1 cellular context compared by ENCODE assay signal in genomic region chr16:81567987-81568748, GRCh38.
TF ChIP-seq lines count a peak whose summit lies in the region.

No MANE protein-coding gene starts in this region.

TF ChIP-seq in HepG2, 621 proteins besides CTCF, POLR2A, EP300 and RAD21 (continued from another document):
- TF ChIP-seq, protein P1, sequence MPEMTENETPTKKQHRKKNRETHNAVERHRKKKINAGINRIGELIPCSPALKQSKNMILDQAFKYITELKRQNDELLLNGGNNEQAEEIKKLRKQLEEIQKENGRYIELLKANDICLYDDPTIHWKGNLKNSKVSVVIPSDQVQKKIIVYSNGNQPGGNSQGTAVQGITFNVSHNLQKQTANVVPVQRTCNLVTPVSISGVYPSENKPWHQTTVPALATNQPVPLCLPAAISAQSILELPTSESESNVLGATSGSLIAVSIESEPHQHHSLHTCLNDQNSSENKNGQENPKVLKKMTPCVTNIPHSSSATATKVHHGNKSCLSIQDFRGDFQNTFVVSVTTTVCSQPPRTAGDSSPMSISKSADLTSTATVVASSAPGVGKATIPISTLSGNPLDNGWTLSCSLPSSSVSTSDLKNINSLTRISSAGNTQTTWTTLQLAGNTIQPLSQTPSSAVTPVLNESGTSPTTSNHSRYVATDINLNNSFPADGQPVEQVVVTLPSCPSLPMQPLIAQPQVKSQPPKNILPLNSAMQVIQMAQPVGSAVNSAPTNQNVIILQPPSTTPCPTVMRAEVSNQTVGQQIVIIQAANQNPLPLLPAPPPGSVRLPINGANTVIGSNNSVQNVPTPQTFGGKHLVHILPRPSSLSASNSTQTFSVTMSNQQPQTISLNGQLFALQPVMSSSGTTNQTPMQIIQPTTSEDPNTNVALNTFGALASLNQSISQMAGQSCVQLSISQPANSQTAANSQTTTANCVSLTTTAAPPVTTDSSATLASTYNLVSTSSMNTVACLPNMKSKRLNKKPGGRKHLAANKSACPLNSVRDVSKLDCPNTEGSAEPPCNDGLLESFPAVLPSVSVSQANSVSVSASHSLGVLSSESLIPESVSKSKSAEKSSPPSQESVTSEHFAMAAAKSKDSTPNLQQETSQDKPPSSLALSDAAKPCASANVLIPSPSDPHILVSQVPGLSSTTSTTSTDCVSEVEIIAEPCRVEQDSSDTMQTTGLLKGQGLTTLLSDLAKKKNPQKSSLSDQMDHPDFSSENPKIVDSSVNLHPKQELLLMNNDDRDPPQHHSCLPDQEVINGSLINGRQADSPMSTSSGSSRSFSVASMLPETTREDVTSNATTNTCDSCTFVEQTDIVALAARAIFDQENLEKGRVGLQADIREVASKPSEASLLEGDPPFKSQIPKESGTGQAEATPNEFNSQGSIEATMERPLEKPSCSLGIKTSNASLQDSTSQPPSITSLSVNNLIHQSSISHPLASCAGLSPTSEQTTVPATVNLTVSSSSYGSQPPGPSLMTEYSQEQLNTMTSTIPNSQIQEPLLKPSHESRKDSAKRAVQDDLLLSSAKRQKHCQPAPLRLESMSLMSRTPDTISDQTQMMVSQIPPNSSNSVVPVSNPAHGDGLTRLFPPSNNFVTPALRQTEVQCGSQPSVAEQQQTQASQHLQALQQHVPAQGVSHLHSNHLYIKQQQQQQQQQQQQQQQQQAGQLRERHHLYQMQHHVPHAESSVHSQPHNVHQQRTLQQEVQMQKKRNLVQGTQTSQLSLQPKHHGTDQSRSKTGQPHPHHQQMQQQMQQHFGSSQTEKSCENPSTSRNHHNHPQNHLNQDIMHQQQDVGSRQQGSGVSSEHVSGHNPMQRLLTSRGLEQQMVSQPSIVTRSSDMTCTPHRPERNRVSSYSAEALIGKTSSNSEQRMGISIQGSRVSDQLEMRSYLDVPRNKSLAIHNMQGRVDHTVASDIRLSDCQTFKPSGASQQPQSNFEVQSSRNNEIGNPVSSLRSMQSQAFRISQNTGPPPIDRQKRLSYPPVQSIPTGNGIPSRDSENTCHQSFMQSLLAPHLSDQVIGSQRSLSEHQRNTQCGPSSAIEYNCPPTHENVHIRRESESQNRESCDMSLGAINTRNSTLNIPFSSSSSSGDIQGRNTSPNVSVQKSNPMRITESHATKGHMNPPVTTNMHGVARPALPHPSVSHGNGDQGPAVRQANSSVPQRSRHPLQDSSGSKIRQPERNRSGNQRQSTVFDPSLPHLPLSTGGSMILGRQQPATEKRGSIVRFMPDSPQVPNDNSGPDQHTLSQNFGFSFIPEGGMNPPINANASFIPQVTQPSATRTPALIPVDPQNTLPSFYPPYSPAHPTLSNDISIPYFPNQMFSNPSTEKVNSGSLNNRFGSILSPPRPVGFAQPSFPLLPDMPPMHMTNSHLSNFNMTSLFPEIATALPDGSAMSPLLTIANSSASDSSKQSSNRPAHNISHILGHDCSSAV (CRISPR knock-in tag; IDR thresholded peaks at IDR 0.05; ENCODE audit: borderline replicate concordance), result no peak
- TF ChIP-seq PITX1 (CRISPR knock-in tag; IDR thresholded peaks at IDR 0.05) (0 out of 2 replicates have a peak, but pooled peaks have one; percentile 36), SALL1 (CRISPR knock-in tag; IDR thresholded peaks at IDR 0.05) (peak; percentile 19; the same call in 1 of the 2 replicates), DMAP1 (CRISPR knock-in tag; IDR thresholded peaks at IDR 0.05) (no peak), FOSL1 (CRISPR knock-in tag; IDR thresholded peaks at IDR 0.05; ENCODE audit: borderline replicate concordance) (peak; percentile 60; the same call in 1 of the 2 replicates), ZNF362 (CRISPR knock-in tag; IDR thresholded peaks at IDR 0.05; ENCODE audit: borderline replicate concordance) (peak; percentile 54; the same call in 1 of the 2 replicates), GABPB1 (CRISPR knock-in tag; IDR thresholded peaks at IDR 0.05) (no peak), PAWR (CRISPR knock-in tag; IDR thresholded peaks at IDR 0.05; ENCODE audit: borderline replicate concordance) (no peak), NCOA2 (CRISPR knock-in tag; IDR thresholded peaks at IDR 0.05) (0 out of 2 replicates have a peak, but pooled peaks have one; percentile 15), DNMT3B (CRISPR knock-in tag; conservative IDR thresholded peaks at IDR 0.05) (no peak), ZNF619 (CRISPR knock-in tag; IDR thresholded peaks at IDR 0.05) (0 out of 2 replicates have a peak, but pooled peaks have one; percentile 47), SIX4 (CRISPR knock-in tag; IDR thresholded peaks at IDR 0.05) (no peak), ZNF691 (CRISPR knock-in tag; IDR thresholded peaks at IDR 0.05; ENCODE audit: borderline replicate concordance, low read depth) (peak; percentile 23; the same call in 1 of the 2 replicates), ZSCAN30 (CRISPR knock-in tag; IDR thresholded peaks at IDR 0.05) (no peak), AGO2 (optimal IDR thresholded peaks at IDR 0.05; ENCODE audit: low read depth, low read length) (no peak), THAP7 (CRISPR knock-in tag; IDR thresholded peaks at IDR 0.05) (no peak), CHD4 (IDR thresholded peaks at IDR 0.05; ENCODE audit: borderline replicate concordance, low read length) (peak; percentile 68; the same call in 1 of the 2 replicates), GATAD2A (CRISPR knock-in tag; IDR thresholded peaks at IDR 0.05) (peak; percentile 57)
- TF ChIP-seq, protein P2, sequence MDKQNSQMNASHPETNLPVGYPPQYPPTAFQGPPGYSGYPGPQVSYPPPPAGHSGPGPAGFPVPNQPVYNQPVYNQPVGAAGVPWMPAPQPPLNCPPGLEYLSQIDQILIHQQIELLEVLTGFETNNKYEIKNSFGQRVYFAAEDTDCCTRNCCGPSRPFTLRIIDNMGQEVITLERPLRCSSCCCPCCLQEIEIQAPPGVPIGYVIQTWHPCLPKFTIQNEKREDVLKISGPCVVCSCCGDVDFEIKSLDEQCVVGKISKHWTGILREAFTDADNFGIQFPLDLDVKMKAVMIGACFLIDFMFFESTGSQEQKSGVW (CRISPR knock-in tag; IDR thresholded peaks at IDR 0.05; ENCODE audit: borderline replicate concordance), result no peak
- TF ChIP-seq, protein P3, sequence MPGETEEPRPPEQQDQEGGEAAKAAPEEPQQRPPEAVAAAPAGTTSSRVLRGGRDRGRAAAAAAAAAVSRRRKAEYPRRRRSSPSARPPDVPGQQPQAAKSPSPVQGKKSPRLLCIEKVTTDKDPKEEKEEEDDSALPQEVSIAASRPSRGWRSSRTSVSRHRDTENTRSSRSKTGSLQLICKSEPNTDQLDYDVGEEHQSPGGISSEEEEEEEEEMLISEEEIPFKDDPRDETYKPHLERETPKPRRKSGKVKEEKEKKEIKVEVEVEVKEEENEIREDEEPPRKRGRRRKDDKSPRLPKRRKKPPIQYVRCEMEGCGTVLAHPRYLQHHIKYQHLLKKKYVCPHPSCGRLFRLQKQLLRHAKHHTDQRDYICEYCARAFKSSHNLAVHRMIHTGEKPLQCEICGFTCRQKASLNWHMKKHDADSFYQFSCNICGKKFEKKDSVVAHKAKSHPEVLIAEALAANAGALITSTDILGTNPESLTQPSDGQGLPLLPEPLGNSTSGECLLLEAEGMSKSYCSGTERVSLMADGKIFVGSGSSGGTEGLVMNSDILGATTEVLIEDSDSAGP (CRISPR knock-in tag; IDR thresholded peaks at IDR 0.05; ENCODE audit: borderline replicate concordance), result no peak; the same call in 1 of the 2 replicates
- TF ChIP-seq, protein P4, sequence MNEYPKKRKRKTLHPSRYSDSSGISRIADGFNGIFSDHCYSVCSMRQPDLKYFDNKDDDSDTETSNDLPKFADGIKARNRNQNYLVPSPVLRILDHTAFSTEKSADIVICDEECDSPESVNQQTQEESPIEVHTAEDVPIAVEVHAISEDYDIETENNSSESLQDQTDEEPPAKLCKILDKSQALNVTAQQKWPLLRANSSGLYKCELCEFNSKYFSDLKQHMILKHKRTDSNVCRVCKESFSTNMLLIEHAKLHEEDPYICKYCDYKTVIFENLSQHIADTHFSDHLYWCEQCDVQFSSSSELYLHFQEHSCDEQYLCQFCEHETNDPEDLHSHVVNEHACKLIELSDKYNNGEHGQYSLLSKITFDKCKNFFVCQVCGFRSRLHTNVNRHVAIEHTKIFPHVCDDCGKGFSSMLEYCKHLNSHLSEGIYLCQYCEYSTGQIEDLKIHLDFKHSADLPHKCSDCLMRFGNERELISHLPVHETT (CRISPR knock-in tag; conservative IDR thresholded peaks at IDR 0.05), result no peak
